Comparison of ENCODE assay signal across 9 cellular contexts in the genomic region with DNA sequence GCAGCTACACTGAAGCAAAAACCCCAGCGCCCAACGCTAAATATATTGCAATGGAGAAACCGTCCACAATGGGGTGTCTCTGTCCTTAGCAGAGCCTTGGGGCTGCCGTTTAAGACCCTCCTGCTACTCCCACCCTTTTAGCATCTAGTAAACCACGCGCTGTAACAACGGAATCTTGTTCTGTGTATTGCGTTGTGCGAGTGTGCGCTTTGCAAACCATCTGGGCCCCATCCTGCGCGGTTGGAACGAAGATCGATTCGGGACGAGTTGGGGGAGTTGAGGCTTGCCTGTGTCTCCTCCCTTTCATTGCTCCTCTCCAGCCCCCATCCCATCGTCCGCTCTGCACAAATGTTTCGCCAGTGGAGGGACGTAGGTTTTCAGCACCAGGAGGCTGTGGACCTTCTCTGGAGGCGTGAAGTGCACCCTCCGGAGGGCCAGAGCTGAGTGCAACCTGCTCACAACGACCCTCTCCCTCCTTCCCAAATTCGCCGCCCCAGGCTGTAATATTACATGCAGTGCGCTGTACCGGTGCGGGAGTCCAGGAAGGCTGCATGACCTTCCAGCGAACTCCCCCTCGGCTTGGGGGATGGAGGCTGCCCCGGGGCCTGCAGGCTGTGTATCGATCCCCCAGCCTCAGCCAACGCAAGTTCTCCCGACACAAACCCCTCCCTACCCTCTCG. TPM values are rescaled to one million over a fixed set of nuclear protein-coding genes. Genes with fewer than 3 reads are reported as not detected.
DNase-seq lines count a peak whose midpoint lies in the region; ATAC-seq, FAIRE-seq and TF ChIP-seq lines count a peak whose summit lies in the region.
"Had no signal": no experiment of that assay in that cellular context is flagged by ENCODE, and none has a peak within 500 bp of the region (broad histone marks: within the 10 kb centered on the region; RNA-seq: fewer than 3 reads in every experiment).

No MANE protein-coding gene starts in this region.

- H3K36me3 ChIP-seq in HepG2 (replicated peaks in 1 of 2; ENCODE audit: control insufficient read depth in 1 of 2, insufficient read depth in 2 of 2, low read length in 2 of 2): no peaks in the 10 kb centered on the region; a peak in 1 of 5 replicates

- intact Hi-C loops in HepG2 (cut with micrococcal nuclease; ENCODE audit: unreplicated experiment): loop anchor here (2.0 kb wide), 1 partner anchor 34 kb away; a partner anchor contains a TSS

- POLR2A ChIA-PET in HepG2 (lab: Yijun Ruan, JAX): interaction anchor here (0.6 to 2.1 kb wide), 7 partner anchors 13 to 398 kb away, joined by 3 to 20 read pairs (median 3); a partner anchor contains a TSS

- TF ChIP-seq EP300 in HepG2 (IDR thresholded peaks at IDR 0.05; ENCODE audit: low read depth in 2 of 2, low read length in 2 of 2) (no peak), HepG2 (CRISPR knock-in tag; IDR thresholded peaks at IDR 0.05; ENCODE audit: borderline replicate concordance) (no peak)

- peak; percentile 9 to 26; a peak in 1 of 4 replicates for TF ChIP-seq POLR2A in HepG2 (IDR thresholded peaks at IDR 0.05; ENCODE audit: insufficient read depth in 1 of 2, low read depth in 2 of 2, low read length in 2 of 2)

- in situ Hi-C loops in HepG2 (cut with HindIII; ENCODE audit: extremely low pct_ligation_motif_present, low pct_unique_long_range_greater_than_20kb): no loop called here

- H3K27ac ChIP-seq in VCaP: peak overlapping the region; percentile 98
- peak overlapping the region; percentile 87 for H3K27ac ChIP-seq in HepG2 (ENCODE audit: extremely low read length, insufficient read depth, low read length)

- BruUV-seq in HepG2 (replicated peaks; lab: Mats Ljungman, UMichigan): no TSS peak

- H3K4me1 ChIP-seq in HepG2 (ENCODE audit: insufficient read depth, low read length): peaks cover 47% of the 10 kb centered on the region

- 0% methylated on average over 15 of the region's 35 CpGs for WGBS in HepG2 (ENCODE audit: low lambda C conversion rate)

- H3K4me3 ChIP-seq in HepG2 (replicated peaks in 1 of 3; ENCODE audit: insufficient read depth in 1 of 3, low read depth in 2 of 3, low read length in 3 of 3): peak overlapping the region; percentile 67 to 84 (median 73)

- DNase-seq in DMS79 (lab: John Stamatoyannopoulos, UW): peak; percentile 63
- DNase-seq in M059J (ENCODE audit: low read depth): peak; percentile 53
- peak; percentile 28 for DNase-seq in cerebellum (ENCODE audit: low spot score)
- DNase-seq in HepG2 (ENCODE audit: low spot score): no peak
- peak; percentile 9 to 35 for DNase-seq in stimulated activated CD4-positive, alpha-beta T cell treated with anti-CD3 and anti-CD28 coated beads, Interleukin-4, amount 100 ng/mL, for 4 hours
- DNase-seq in NCI-H226: no peak

- no peaks in the 10 kb centered on the region for H3K9me3 ChIP-seq in HepG2 (ENCODE audit: low read length)

- CTCF ChIA-PET in HepG2 (lab: Yijun Ruan, JAX; ENCODE audit: low intra/inter-chr PET ratio, low total read pairs): no interaction called here

- TF ChIP-seq CTCF in VCaP (conservative IDR thresholded peaks at IDR 0.05) (no peak), HepG2 (CRISPR knock-in tag; IDR thresholded peaks at IDR 0.05) (0 out of 2 replicates have a peak, but pooled peaks have one; percentile 10)

- ATAC-seq in HepG2: peak; percentile 63
- no peak for ATAC-seq in HG02759 (IDR thresholded peaks at IDR 0.05; ENCODE audit: unreplicated experiment)

- TF ChIP-seq RAD21 in HepG2 (CRISPR knock-in tag; IDR thresholded peaks at IDR 0.05): no peak

- H3K79me2 ChIP-seq in HepG2 (ENCODE audit: insufficient read depth, low read length): peaks cover 32% of the 10 kb centered on the region

- H3K27me3 ChIP-seq in HepG2 (ENCODE audit: control insufficient read depth in 1 of 2, insufficient read depth in 2 of 2, low read length in 2 of 2): no peaks in the 10 kb centered on the region

- peak overlapping the region; percentile 100 for H3K4me2 ChIP-seq in HepG2 (ENCODE audit: low read depth, low read length)

- FAIRE-seq in HepG2 (lab: Jason Lieb, UNC): no peak
- FAIRE-seq: TTC549 had no signal

- peak overlapping the region; percentile 72 for H3K9ac ChIP-seq in HepG2 (ENCODE audit: insufficient read depth, low read depth, low read length)

- H4K20me1 ChIP-seq in HepG2 (ENCODE audit: insufficient read depth, low read length): peaks cover 20% of the 10 kb centered on the region

- peak overlapping the region; percentile 89 for H2AFZ ChIP-seq in HepG2 (ENCODE audit: low read length)

TF ChIP-seq in HepG2, 621 proteins besides CTCF, POLR2A, EP300 and RAD21 (continues in another document):
- TF ChIP-seq SRSF4 (IDR thresholded peaks at IDR 0.05; ENCODE audit: low read depth, low read length, poor library complexity, severe bottlenecking): no peak
- TF ChIP-seq HMG20B (CRISPR knock-in tag; conservative IDR thresholded peaks at IDR 0.05): no peak
- TF ChIP-seq, protein P1, sequence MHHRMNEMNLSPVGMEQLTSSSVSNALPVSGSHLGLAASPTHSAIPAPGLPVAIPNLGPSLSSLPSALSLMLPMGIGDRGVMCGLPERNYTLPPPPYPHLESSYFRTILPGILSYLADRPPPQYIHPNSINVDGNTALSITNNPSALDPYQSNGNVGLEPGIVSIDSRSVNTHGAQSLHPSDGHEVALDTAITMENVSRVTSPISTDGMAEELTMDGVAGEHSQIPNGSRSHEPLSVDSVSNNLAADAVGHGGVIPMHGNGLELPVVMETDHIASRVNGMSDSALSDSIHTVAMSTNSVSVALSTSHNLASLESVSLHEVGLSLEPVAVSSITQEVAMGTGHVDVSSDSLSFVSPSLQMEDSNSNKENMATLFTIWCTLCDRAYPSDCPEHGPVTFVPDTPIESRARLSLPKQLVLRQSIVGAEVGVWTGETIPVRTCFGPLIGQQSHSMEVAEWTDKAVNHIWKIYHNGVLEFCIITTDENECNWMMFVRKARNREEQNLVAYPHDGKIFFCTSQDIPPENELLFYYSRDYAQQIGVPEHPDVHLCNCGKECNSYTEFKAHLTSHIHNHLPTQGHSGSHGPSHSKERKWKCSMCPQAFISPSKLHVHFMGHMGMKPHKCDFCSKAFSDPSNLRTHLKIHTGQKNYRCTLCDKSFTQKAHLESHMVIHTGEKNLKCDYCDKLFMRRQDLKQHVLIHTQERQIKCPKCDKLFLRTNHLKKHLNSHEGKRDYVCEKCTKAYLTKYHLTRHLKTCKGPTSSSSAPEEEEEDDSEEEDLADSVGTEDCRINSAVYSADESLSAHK (CRISPR knock-in tag; IDR thresholded peaks at IDR 0.05; ENCODE audit: borderline replicate concordance): no peak
- no peak for TF ChIP-seq ZNF24 (IDR thresholded peaks at IDR 0.05)

RNA-seq across cellular contexts. Expression of a gene that starts 1.6 kb away (rescaled TPM):
- 26.5 and 40.4 TPM in 2 replicates for total RNA-seq in M059J (2014; rRNA removed; shearing (Covaris generic))
- total RNA-seq in cerebellum (111 TPM), HepG2 (2016; rRNA removed; fragmentation: Illumina TruSeq; extraction: Trizol) (20.0 and 26.2 TPM in 2 replicates)
- 8.0 and 8.6 TPM in 2 replicates for total RNA-seq in HepG2 (2016; cell fraction: cytosol; rRNA removed; fragmentation: Illumina TruSeq; extraction: Trizol; ENCODE audit: low read depth)
- 19.8 and 22.3 TPM in 2 replicates for total RNA-seq in HepG2 (2016; cell fraction: insoluble cytoplasmic fraction; rRNA removed; fragmentation: Illumina TruSeq; extraction: Trizol)
- total RNA-seq in HepG2 (2016; cell fraction: membrane; rRNA removed; fragmentation: Illumina TruSeq; extraction: Trizol): 9.8 and 12.0 TPM in 2 replicates
- 62.9 and 67.9 TPM in 2 replicates for total RNA-seq in HepG2 (2016; cell fraction: nucleus; rRNA removed; fragmentation: Illumina TruSeq; extraction: Trizol)
- polyA plus RNA-seq in HepG2 (2011; rRNA removed): 12.4 and 12.7 TPM in 2 replicates
- polyA plus RNA-seq in HepG2 (2011; cell fraction: cytosol; rRNA removed): 9.4 and 11.0 TPM in 2 replicates
- 53.6 and 54.8 TPM in 2 replicates for polyA plus RNA-seq in HepG2 (2011; cell fraction: nucleus; rRNA removed)
- polyA plus RNA-seq in HepG2 (2012): 18.6 and 21.2 TPM in 2 replicates
- 1.8 and 2.3 TPM in 2 replicates for polyA plus RNA-seq in HepG2 (2016; cell fraction: cytosol; fragmentation: Illumina TruSeq; extraction: Trizol; ENCODE audit: low read depth)
- 14.1 and 14.7 TPM in 2 replicates for polyA plus RNA-seq in HepG2 (2016; cell fraction: insoluble cytoplasmic fraction; fragmentation: Illumina TruSeq; extraction: Trizol; ENCODE audit: low read depth)
- 3.7 and 4.5 TPM in 2 replicates for polyA plus RNA-seq in HepG2 (2016; cell fraction: membrane; fragmentation: Illumina TruSeq; extraction: Trizol; ENCODE audit: low read depth)
- polyA plus RNA-seq in HepG2 (2016; cell fraction: nucleus; fragmentation: Illumina TruSeq; extraction: Trizol; ENCODE audit: insufficient read depth, low read depth): 53.1 and 68.2 TPM in 2 replicates
- polyA minus RNA-seq in HepG2 (2011; rRNA and poly(A)+ RNA removed; ENCODE audit: low replicate concordance): 54.0 and 71.0 TPM in 2 replicates
- 31.2 and 32.9 TPM in 2 replicates for polyA minus RNA-seq in HepG2 (2011; cell fraction: cytosol; rRNA and poly(A)+ RNA removed)
- 121 and 138 TPM in 2 replicates for polyA minus RNA-seq in HepG2 (2011; cell fraction: nucleus; rRNA and poly(A)+ RNA removed)

RNA-seq across cellular contexts. Expression of a gene that starts 33.3 kb away (rescaled TPM):
- total RNA-seq in M059J (2014; rRNA removed; shearing (Covaris generic)): 112 and 130 TPM in 2 replicates
- total RNA-seq in cerebellum (56.3 TPM), HepG2 (2016; rRNA removed; fragmentation: Illumina TruSeq; extraction: Trizol) (320 and 408 TPM in 2 replicates)
- 159 and 171 TPM in 2 replicates for total RNA-seq in HepG2 (2016; cell fraction: cytosol; rRNA removed; fragmentation: Illumina TruSeq; extraction: Trizol; ENCODE audit: low read depth)
- total RNA-seq in HepG2 (2016; cell fraction: insoluble cytoplasmic fraction; rRNA removed; fragmentation: Illumina TruSeq; extraction: Trizol): 349 and 437 TPM in 2 replicates
- total RNA-seq in HepG2 (2016; cell fraction: membrane; rRNA removed; fragmentation: Illumina TruSeq; extraction: Trizol): 200 and 226 TPM in 2 replicates
- 118 TPM in 2 replicates for total RNA-seq in HepG2 (2016; cell fraction: nucleus; rRNA removed; fragmentation: Illumina TruSeq; extraction: Trizol)
- 209 and 260 TPM in 2 replicates for polyA plus RNA-seq in HepG2 (2011; rRNA removed)
- polyA plus RNA-seq in HepG2 (2011; cell fraction: cytosol; rRNA removed): 224 and 232 TPM in 2 replicates
- polyA plus RNA-seq in HepG2 (2011; cell fraction: nucleus; rRNA removed): 34.3 and 48.4 TPM in 2 replicates
- polyA plus RNA-seq in HepG2 (2012): 196 and 279 TPM in 2 replicates
- 199 and 242 TPM in 2 replicates for polyA plus RNA-seq in HepG2 (2016; cell fraction: cytosol; fragmentation: Illumina TruSeq; extraction: Trizol; ENCODE audit: low read depth)
- polyA plus RNA-seq in HepG2 (2016; cell fraction: insoluble cytoplasmic fraction; fragmentation: Illumina TruSeq; extraction: Trizol; ENCODE audit: low read depth): 446 and 519 TPM in 2 replicates
- 199 and 264 TPM in 2 replicates for polyA plus RNA-seq in HepG2 (2016; cell fraction: membrane; fragmentation: Illumina TruSeq; extraction: Trizol; ENCODE audit: low read depth)
- 242 and 264 TPM in 2 replicates for polyA plus RNA-seq in HepG2 (2016; cell fraction: nucleus; fragmentation: Illumina TruSeq; extraction: Trizol; ENCODE audit: insufficient read depth, low read depth)
- 36.3 and 59.5 TPM in 2 replicates for polyA minus RNA-seq in HepG2 (2011; rRNA and poly(A)+ RNA removed; ENCODE audit: low replicate concordance)
- 41.8 and 56.3 TPM in 2 replicates for polyA minus RNA-seq in HepG2 (2011; cell fraction: cytosol; rRNA and poly(A)+ RNA removed)
- 17.0 and 20.9 TPM in 2 replicates for polyA minus RNA-seq in HepG2 (2011; cell fraction: nucleus; rRNA and poly(A)+ RNA removed)

Comparison
In these comparisons a context has a peak if more than half of its experiments do, and no peak if none do; other contexts are left out.
1. DNase-seq: peak in DMS79 (single experiment), M059J (single experiment), cerebellum (single experiment) and stimulated activated CD4-positive, alpha-beta T cell treated with anti-CD3 and anti-CD28 coated beads, Interleukin-4, amount 100 ng/mL, for 4 hours (2 of 2); none in HepG2 (single experiment) and NCI-H226 (single experiment).